In the genomic region with DNA sequence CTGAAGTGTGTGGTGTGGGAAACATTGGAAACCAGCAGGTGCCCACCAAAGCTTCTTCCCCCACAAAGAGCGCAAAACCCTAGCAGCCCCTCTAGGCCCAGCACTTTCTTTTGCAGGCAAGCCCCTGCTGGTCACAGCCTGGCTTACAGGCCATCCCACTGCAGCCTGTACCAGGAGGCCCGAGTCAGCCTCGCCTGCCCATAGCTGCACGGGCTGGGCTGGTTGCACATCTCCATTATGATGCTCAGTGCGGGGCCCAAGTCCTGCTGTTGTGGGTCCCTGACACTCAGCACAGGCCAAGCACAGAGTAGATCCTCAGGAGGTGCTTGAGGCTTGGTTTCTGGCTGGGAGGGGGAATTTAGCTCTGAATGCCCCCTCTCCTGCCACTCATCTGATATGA, we compare ENCODE assay signal across 1 cellular context.
TF ChIP-seq lines count a peak whose summit lies in the region.

No MANE protein-coding gene starts in this region.

TF ChIP-seq in H1, 55 proteins besides CTCF, POLR2A, EP300 and RAD21:
- TF ChIP-seq SIRT6 (IDR thresholded peaks at IDR 0.05; ENCODE audit: low read length) (no peak), POLR2AphosphoS5 (IDR thresholded peaks at IDR 0.05; ENCODE audit: low read depth, low read length) (no peak), HDAC6 (IDR thresholded peaks at IDR 0.05; ENCODE audit: low read depth, low read length) (no peak), SIX5 (IDR thresholded peaks at IDR 0.05; ENCODE audit: low read depth, low read length) (no peak), SUZ12 (IDR thresholded peaks at IDR 0.05; ENCODE audit: low read length) (no peak), YY1 (IDR thresholded peaks at IDR 0.05; ENCODE audit: low read depth, low read length) (no peak)
- TF ChIP-seq, protein P1, sequence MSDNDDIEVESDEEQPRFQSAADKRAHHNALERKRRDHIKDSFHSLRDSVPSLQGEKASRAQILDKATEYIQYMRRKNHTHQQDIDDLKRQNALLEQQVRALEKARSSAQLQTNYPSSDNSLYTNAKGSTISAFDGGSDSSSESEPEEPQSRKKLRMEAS (IDR thresholded peaks at IDR 0.05): no peak
- TF ChIP-seq, protein P2, sequence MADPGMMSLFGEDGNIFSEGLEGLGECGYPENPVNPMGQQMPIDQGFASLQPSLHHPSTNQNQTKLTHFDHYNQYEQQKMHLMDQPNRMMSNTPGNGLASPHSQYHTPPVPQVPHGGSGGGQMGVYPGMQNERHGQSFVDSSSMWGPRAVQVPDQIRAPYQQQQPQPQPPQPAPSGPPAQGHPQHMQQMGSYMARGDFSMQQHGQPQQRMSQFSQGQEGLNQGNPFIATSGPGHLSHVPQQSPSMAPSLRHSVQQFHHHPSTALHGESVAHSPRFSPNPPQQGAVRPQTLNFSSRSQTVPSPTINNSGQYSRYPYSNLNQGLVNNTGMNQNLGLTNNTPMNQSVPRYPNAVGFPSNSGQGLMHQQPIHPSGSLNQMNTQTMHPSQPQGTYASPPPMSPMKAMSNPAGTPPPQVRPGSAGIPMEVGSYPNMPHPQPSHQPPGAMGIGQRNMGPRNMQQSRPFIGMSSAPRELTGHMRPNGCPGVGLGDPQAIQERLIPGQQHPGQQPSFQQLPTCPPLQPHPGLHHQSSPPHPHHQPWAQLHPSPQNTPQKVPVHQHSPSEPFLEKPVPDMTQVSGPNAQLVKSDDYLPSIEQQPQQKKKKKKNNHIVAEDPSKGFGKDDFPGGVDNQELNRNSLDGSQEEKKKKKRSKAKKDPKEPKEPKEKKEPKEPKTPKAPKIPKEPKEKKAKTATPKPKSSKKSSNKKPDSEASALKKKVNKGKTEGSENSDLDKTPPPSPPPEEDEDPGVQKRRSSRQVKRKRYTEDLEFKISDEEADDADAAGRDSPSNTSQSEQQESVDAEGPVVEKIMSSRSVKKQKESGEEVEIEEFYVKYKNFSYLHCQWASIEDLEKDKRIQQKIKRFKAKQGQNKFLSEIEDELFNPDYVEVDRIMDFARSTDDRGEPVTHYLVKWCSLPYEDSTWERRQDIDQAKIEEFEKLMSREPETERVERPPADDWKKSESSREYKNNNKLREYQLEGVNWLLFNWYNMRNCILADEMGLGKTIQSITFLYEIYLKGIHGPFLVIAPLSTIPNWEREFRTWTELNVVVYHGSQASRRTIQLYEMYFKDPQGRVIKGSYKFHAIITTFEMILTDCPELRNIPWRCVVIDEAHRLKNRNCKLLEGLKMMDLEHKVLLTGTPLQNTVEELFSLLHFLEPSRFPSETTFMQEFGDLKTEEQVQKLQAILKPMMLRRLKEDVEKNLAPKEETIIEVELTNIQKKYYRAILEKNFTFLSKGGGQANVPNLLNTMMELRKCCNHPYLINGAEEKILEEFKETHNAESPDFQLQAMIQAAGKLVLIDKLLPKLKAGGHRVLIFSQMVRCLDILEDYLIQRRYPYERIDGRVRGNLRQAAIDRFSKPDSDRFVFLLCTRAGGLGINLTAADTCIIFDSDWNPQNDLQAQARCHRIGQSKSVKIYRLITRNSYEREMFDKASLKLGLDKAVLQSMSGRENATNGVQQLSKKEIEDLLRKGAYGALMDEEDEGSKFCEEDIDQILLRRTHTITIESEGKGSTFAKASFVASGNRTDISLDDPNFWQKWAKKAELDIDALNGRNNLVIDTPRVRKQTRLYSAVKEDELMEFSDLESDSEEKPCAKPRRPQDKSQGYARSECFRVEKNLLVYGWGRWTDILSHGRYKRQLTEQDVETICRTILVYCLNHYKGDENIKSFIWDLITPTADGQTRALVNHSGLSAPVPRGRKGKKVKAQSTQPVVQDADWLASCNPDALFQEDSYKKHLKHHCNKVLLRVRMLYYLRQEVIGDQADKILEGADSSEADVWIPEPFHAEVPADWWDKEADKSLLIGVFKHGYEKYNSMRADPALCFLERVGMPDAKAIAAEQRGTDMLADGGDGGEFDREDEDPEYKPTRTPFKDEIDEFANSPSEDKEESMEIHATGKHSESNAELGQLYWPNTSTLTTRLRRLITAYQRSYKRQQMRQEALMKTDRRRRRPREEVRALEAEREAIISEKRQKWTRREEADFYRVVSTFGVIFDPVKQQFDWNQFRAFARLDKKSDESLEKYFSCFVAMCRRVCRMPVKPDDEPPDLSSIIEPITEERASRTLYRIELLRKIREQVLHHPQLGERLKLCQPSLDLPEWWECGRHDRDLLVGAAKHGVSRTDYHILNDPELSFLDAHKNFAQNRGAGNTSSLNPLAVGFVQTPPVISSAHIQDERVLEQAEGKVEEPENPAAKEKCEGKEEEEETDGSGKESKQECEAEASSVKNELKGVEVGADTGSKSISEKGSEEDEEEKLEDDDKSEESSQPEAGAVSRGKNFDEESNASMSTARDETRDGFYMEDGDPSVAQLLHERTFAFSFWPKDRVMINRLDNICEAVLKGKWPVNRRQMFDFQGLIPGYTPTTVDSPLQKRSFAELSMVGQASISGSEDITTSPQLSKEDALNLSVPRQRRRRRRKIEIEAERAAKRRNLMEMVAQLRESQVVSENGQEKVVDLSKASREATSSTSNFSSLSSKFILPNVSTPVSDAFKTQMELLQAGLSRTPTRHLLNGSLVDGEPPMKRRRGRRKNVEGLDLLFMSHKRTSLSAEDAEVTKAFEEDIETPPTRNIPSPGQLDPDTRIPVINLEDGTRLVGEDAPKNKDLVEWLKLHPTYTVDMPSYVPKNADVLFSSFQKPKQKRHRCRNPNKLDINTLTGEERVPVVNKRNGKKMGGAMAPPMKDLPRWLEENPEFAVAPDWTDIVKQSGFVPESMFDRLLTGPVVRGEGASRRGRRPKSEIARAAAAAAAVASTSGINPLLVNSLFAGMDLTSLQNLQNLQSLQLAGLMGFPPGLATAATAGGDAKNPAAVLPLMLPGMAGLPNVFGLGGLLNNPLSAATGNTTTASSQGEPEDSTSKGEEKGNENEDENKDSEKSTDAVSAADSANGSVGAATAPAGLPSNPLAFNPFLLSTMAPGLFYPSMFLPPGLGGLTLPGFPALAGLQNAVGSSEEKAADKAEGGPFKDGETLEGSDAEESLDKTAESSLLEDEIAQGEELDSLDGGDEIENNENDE (IDR thresholded peaks at IDR 0.05; ENCODE audit: insufficient replicate concordance, low read length): no peak
